In the genomic region with DNA sequence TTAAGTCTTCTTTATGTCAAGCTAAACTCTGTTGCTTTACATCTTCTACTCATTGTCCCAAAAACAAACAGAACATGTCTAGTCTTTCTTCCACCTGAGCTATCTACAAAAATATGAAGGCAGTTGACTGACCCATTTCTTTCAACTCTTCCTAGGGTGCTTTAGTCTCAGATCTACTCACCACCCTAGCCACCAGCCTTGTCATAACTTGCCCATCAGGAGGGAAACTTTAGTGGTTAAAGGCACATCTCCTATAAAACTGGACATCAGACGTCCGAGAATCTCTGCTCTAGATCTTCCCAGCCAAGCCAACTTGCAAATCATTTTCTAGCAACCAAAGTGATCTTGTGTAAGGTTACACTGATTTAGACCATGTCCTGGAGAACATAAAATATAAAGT, we compare ENCODE assay signal across 27 cellular contexts.
DNase-seq lines count a peak whose midpoint lies in the region; ATAC-seq, FAIRE-seq and TF ChIP-seq lines count a peak whose summit lies in the region.
"Had no signal": no experiment of that assay in that cellular context is flagged by ENCODE, and none has a peak within 500 bp of the region (broad histone marks: within the 10 kb centered on the region; RNA-seq: fewer than 3 reads in every experiment).

No MANE protein-coding gene starts in this region.

- H4K20me1 ChIP-seq in keratinocyte (ENCODE audit: control insufficient read depth, extremely low read depth, insufficient read depth, low read length), result no peaks in the 10 kb centered on the region
- H4K20me1 ChIP-seq: BLaER1 had no signal

- FAIRE-seq in bronchial epithelial cell (lab: Jason Lieb, UNC) (no peak), keratinocyte (lab: Jason Lieb, UNC) (peak; percentile 74)
- FAIRE-seq: A204.1, GM12878, GM12892, GM18507, GM19239 had no signal

- peak overlapping the region; percentile 17 for H3K4me2 ChIP-seq in keratinocyte (ENCODE audit: control insufficient read depth, extremely low read depth, insufficient read depth, low read depth, low read length)

- no peaks in the 10 kb centered on the region for H3K36me3 ChIP-seq in bronchial epithelial cell (ENCODE audit: control insufficient read depth, insufficient read depth, low read length)
- no peaks in the 10 kb centered on the region for H3K36me3 ChIP-seq in keratinocyte (ENCODE audit: control insufficient read depth in 2 of 2, extremely low read depth in 1 of 2, insufficient read depth in 2 of 2, low read length in 2 of 2)
- H3K36me3 ChIP-seq: BE2C, BLaER1 had no signal

- dilution Hi-C loops in keratinocyte (cut with MboI; ENCODE audit: extremely low pct_ligation_motif_present, low sequenced_read_pairs), result no loop called here

- no peaks in the 10 kb centered on the region for H3K79me2 ChIP-seq in keratinocyte (ENCODE audit: control insufficient read depth, insufficient read depth, low read length)

- no peak for ATAC-seq in GM18909 (IDR thresholded peaks at IDR 0.05; ENCODE audit: poor library complexity, unreplicated experiment)
- no peak for ATAC-seq in omental fat pad (ENCODE audit: low FRiP score)
- ATAC-seq: GM12878 had no signal

- no peak overlapping the region for H2AFZ ChIP-seq in keratinocyte (ENCODE audit: control insufficient read depth, low read length)

- DNase-seq in bronchial epithelial cell (ENCODE audit: low read depth) (peak; percentile 47), coronary artery (ENCODE audit: low spot score) (peak; percentile 7), epithelial cell of esophagus (ENCODE audit: low read depth) (peak; percentile 55), keratinocyte (ENCODE audit: low read depth, low spot score) (no peak), DMS153 (lab: John Stamatoyannopoulos, UW) (no peak), omental fat pad (ENCODE audit: low spot score) (no peak)
- DNase-seq: 8988T; ACHN; BE2C; C1 segment of cervical spinal cord; CD4-positive, alpha-beta memory T cell; CD4-positive, CD25-positive, alpha-beta regulatory T cell; CD8-positive, alpha-beta memory T cell; COR-L47; DMS 273 treated with DMSO at 0.1 percent for 48 hours; DMS53; DMS79; DND-41; EL; GDM1 had no signal

- no peaks in the 10 kb centered on the region for H3K9me3 ChIP-seq in keratinocyte (ENCODE audit: control insufficient read depth, low read depth, low read length)
- H3K9me3 ChIP-seq: BE2C had no signal

- no peak overlapping the region for H3K9ac ChIP-seq in keratinocyte (ENCODE audit: control insufficient read depth, extremely low read depth, insufficient read depth, low read length)
- H3K9ac ChIP-seq: BLaER1 had no signal

- H3K9me1 ChIP-seq in keratinocyte (ENCODE audit: control insufficient read depth, extremely low read depth, insufficient read depth, low read length), result no peaks in the 10 kb centered on the region

- H3K27ac ChIP-seq in coronary artery (no peak overlapping the region), keratinocyte (ENCODE audit: control insufficient read depth, insufficient read depth, low read length) (no peak overlapping the region)
- H3K27ac ChIP-seq: BLaER1 had no signal

- H3K4me3 ChIP-seq in bronchial epithelial cell (ENCODE audit: low read depth, low read length), result no peak overlapping the region
- no peak overlapping the region for H3K4me3 ChIP-seq in coronary artery
- H3K4me3 ChIP-seq in epithelial cell of esophagus (ENCODE audit: low read length), result no peak overlapping the region
- H3K4me3 ChIP-seq in keratinocyte (ENCODE audit: control insufficient read depth in 2 of 3, extremely low read depth in 1 of 3, insufficient read depth in 2 of 3, low read depth in 1 of 3, low read length in 3 of 3), result no peak overlapping the region
- H3K4me3 ChIP-seq: BLaER1, GM12878 had no signal

- TF ChIP-seq CTCF in bronchial epithelial cell (IDR thresholded peaks at IDR 0.05; ENCODE audit: insufficient read depth, low read length, severe bottlenecking) (no peak), coronary artery (IDR thresholded peaks at IDR 0.05) (no peak), epithelial cell of esophagus (IDR thresholded peaks at IDR 0.05; ENCODE audit: insufficient read depth, low read depth, low read length, missing control alignments) (no peak), keratinocyte (optimal IDR thresholded peaks at IDR 0.05 in 1 of 3, IDR thresholded peaks at IDR 0.05 in 1 of 3, conservative IDR thresholded peaks at IDR 0.05 in 1 of 3; ENCODE audit: extremely low read depth in 1 of 3, insufficient read depth in 2 of 3, low read length in 3 of 3) (no peak), omental fat pad (IDR thresholded peaks at IDR 0.05) (no peak)

- peaks cover 17% of the 10 kb centered on the region for H3K4me1 ChIP-seq in keratinocyte (ENCODE audit: control insufficient read depth, extremely low read depth, insufficient read depth, low read length)
- H3K4me1 ChIP-seq: BE2C had no signal

- H3K27me3 ChIP-seq in bronchial epithelial cell (ENCODE audit: control insufficient read depth, insufficient read depth, low read length), result no peaks in the 10 kb centered on the region
- H3K27me3 ChIP-seq in keratinocyte (ENCODE audit: control insufficient read depth, extremely low read depth, insufficient read depth, low read length), result no peaks in the 10 kb centered on the region
- H3K27me3 ChIP-seq: BE2C, BLaER1 had no signal

Comparison
In these comparisons a context has a peak if more than half of its experiments do, and no peak if none do; other contexts are left out.
1. DNase-seq: peak in bronchial epithelial cell (single experiment), coronary artery (single experiment) and epithelial cell of esophagus (single experiment); none in keratinocyte (single experiment), DMS153 (single experiment) and omental fat pad (single experiment).